Comparison of ENCODE assay signal across 16 cellular contexts in genomic region chr1:90876098-90876497, GRCh38.
DNase-seq lines count a peak whose midpoint lies in the region; TF ChIP-seq lines count a peak whose summit lies in the region.
"Had no signal": no experiment of that assay in that cellular context is flagged by ENCODE, and none has a peak within 500 bp of the region (broad histone marks: within the 10 kb centered on the region; RNA-seq: fewer than 3 reads in every experiment).

No MANE protein-coding gene starts in this region.

- H3K27me3 ChIP-seq in tibial artery, result no peaks in the 10 kb centered on the region
- H3K27me3 ChIP-seq: BE2C had no signal

- H3K36me3 Mint-ChIP-seq in nephron progenitor cell (ENCODE audit: low read depth), result peaks cover 22% of the 10 kb centered on the region

- peak; percentile 19 for DNase-seq in Ammon's horn (ENCODE audit: low spot score)
- peak; percentile 72 for DNase-seq in globus pallidus (ENCODE audit: low spot score)
- peak; percentile 86 for DNase-seq in pons (ENCODE audit: low spot score)
- DNase-seq in superior temporal gyrus (ENCODE audit: extremely low spot score), result peak; percentile 75
- no peak for DNase-seq in iPS-NIHi11 (ENCODE audit: low spot score)
- no peak for DNase-seq in tibial artery
- DNase-seq in nephron progenitor cell, result no peak
- DNase-seq: BE2C; C1 segment of cervical spinal cord; CD4-positive, CD25-positive, alpha-beta regulatory T cell; CD8-positive, alpha-beta memory T cell; COR-L47; GM23248 had no signal

- no peaks in the 10 kb centered on the region for H3K4me1 Mint-ChIP-seq in nephron progenitor cell
- H3K4me1 Mint-ChIP-seq: CD8-positive, alpha-beta memory T cell had no signal

- no peak overlapping the region for H3K4me3 Mint-ChIP-seq in nephron progenitor cell
- H3K4me3 Mint-ChIP-seq: CD4-positive, CD25-positive, alpha-beta regulatory T cell; CD8-positive, alpha-beta memory T cell had no signal

- H3K27me3 Mint-ChIP-seq in nephron progenitor cell (ENCODE audit: low read depth, poor library complexity), result peaks cover 10% of the 10 kb centered on the region

- TF ChIP-seq CTCF in tibial artery (IDR thresholded peaks at IDR 0.05) (no peak), nephron progenitor cell (IDR thresholded peaks at IDR 0.05) (no peak)

- intact Hi-C loops in tibial artery (cut with DNase I; ENCODE audit: low total_unique reads), result no loop called here

- H3K36me3 ChIP-seq in tibial artery, result peaks cover 0 to 4% (median 0%) of the 10 kb centered on the region in 3 donors
- H3K36me3 ChIP-seq: BE2C, HAP-1 had no signal

- peaks cover 3 to 26% (median 14%) of the 10 kb centered on the region in 3 donors for H3K9me3 ChIP-seq in tibial artery
- H3K9me3 ChIP-seq: BE2C had no signal

- H3K4me1 ChIP-seq in tibial artery, result no peaks in the 10 kb centered on the region
- H3K4me1 ChIP-seq: A549, BE2C, HAP-1 had no signal

- H3K27ac Mint-ChIP-seq in nephron progenitor cell, result no peak overlapping the region
- H3K27ac Mint-ChIP-seq: CD8-positive, alpha-beta memory T cell had no signal

- H3K27ac ChIP-seq in tibial artery, result no peak overlapping the region
- H3K27ac ChIP-seq: 22Rv1, A549, GM23248 had no signal

- no peak overlapping the region for H3K4me3 ChIP-seq in tibial artery
- H3K4me3 ChIP-seq: A549, GM23248, HAP-1 had no signal

- H3K9me3 Mint-ChIP-seq in nephron progenitor cell, result peaks cover 52% of the 10 kb centered on the region

Comparison
In these comparisons a context has a peak if more than half of its experiments do, and no peak if none do; other contexts are left out.
1. DNase-seq: peak in Ammon's horn (single experiment), globus pallidus (single experiment), pons (single experiment) and superior temporal gyrus (single experiment); none in iPS-NIHi11 (single experiment), tibial artery (0 of 2) and nephron progenitor cell (single experiment).